In the genomic region with DNA sequence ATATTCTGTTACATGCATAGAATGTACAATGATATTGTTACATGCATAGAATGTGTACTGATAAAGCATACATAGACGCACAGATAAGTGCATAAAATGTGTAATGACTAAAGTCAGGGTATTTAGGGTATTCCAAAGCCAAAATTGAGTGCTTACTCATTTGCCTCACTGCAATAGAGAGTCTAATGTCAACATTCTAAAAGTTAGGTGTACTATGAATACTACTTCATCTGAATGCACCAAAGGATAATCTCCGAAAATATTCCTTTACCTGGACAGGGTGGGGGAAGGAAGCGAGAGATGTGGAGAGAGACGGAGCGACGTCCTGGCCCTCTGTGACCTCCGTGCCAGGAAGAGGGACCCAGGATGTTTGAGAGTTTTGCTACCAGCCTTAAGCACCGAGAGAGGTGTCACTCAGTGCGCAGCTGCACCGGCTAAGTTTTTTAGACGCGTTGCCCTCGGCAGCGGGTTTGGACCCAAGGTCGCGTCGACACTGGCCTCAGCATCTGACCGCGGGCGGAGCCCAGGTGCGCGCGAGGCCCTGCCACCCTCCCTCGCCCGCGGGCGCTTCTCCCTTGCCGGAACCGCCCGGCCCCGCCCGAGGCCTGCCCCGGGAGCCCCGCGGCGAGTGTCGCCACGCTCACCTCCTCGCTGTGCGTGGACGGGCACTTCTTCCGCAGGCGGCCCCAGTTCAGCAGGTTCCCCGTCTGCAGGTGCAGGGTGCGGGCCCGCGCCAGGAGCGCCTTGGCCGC, we compare ENCODE assay signal across 8 cellular contexts. TPM values are rescaled to one million over a fixed set of nuclear protein-coding genes. Genes with fewer than 3 reads are reported as not detected.
DNase-seq lines count a peak whose midpoint lies in the region; ATAC-seq, FAIRE-seq and TF ChIP-seq lines count a peak whose summit lies in the region.

No MANE protein-coding gene starts in this region.

- H3K9me3 Mint-ChIP-seq in astrocyte (ENCODE audit: unreplicated experiment) = peaks cover 2% of the 10 kb centered on the region

- H3K4me3 Mint-ChIP-seq in astrocyte (ENCODE audit: unreplicated experiment) = peak overlapping the region; percentile 94

- H3K36me3 Mint-ChIP-seq in astrocyte (ENCODE audit: low read depth, unreplicated experiment) = no peaks in the 10 kb centered on the region

- peaks cover 13% of the 10 kb centered on the region for H3K4me1 ChIP-seq in astrocyte (ENCODE audit: insufficient read depth, low read length)

- peak overlapping the region; percentile 72 for H2AFZ ChIP-seq in astrocyte (ENCODE audit: low read depth, low read length)

- peaks cover under 1% of the 10 kb centered on the region for H3K27me3 Mint-ChIP-seq in astrocyte (ENCODE audit: low read depth, unreplicated experiment)

- DNase-seq in SW 1271 (lab: John Stamatoyannopoulos, UW) (peak; percentile 3 to 15), astrocyte (ENCODE audit: low read depth) (no peak), iPS-NIHi11 (ENCODE audit: low spot score) (peak; percentile 60), medulla oblongata (ENCODE audit: extremely low spot score) (no peak)
- DNase-seq in stimulated activated CD4-positive, alpha-beta T cell treated with anti-CD3 and anti-CD28 coated beads, Interleukin-12 subunit alpha, Interleukin-12 subunit beta, amount 100 ng/mL, for 24 hours (ENCODE audit: low read depth in 2 of 2) = peak; percentile 17 to 33

- H4K20me1 ChIP-seq in astrocyte (ENCODE audit: insufficient read depth, low read length) = peaks cover 45% of the 10 kb centered on the region

- H3K27me3 ChIP-seq in astrocyte (ENCODE audit: insufficient read depth, low read length) = no peaks in the 10 kb centered on the region

- H3K4me2 ChIP-seq in astrocyte (ENCODE audit: low read length) = peak overlapping the region; percentile 95

- H3K4me3 ChIP-seq in astrocyte (ENCODE audit: insufficient read depth, low read depth, low read length) = peak overlapping the region; percentile 91

- no peaks in the 10 kb centered on the region for H3K36me3 ChIP-seq in astrocyte (ENCODE audit: insufficient read depth, low read length)

- H3K9ac ChIP-seq in astrocyte (ENCODE audit: low read length) = peak overlapping the region; percentile 86

- peaks cover 13% of the 10 kb centered on the region for H3K4me1 Mint-ChIP-seq in astrocyte (ENCODE audit: low read depth, unreplicated experiment)

- H3K9me3 ChIP-seq in astrocyte (ENCODE audit: insufficient read depth, low read depth, low read length) = no peaks in the 10 kb centered on the region

- H3K79me2 ChIP-seq in astrocyte (ENCODE audit: insufficient read depth, low read length) = peaks cover 54% of the 10 kb centered on the region

- TF ChIP-seq CTCF in C4-2B (conservative IDR thresholded peaks at IDR 0.05) (no peak), astrocyte (IDR thresholded peaks at IDR 0.05; ENCODE audit: insufficient read depth, low read depth, low read length) (no peak)

- FAIRE-seq in astrocyte (lab: Jason Lieb, UNC) = no peak

- peak; percentile 32 for ATAC-seq in GM19328 (IDR thresholded peaks at IDR 0.05; ENCODE audit: unreplicated experiment)
- ATAC-seq in HG03432 (IDR thresholded peaks at IDR 0.05; ENCODE audit: unreplicated experiment) = peak; percentile 47

- peak overlapping the region; percentile 86 for H3K27ac Mint-ChIP-seq in astrocyte (ENCODE audit: unreplicated experiment)

- peak overlapping the region; percentile 86 for H3K27ac ChIP-seq in C4-2B
- H3K27ac ChIP-seq in astrocyte (ENCODE audit: low read depth, low read length) = peak overlapping the region; percentile 61

RNA-seq across cellular contexts. Expression of gene GCLM, which starts 0.7 kb away (rescaled TPM):
- 27.5 TPM in 2 replicates for total RNA-seq in astrocyte

RNA-seq across cellular contexts. Expression of gene DNTTIP2, which starts 29.6 kb away (rescaled TPM):
- 47.5 and 55.3 TPM in 2 replicates for total RNA-seq in astrocyte

Comparison
In these comparisons a context has a peak if more than half of its experiments do, and no peak if none do; other contexts are left out.
1. DNase-seq: peak in SW 1271 (2 of 2), iPS-NIHi11 (single experiment) and stimulated activated CD4-positive, alpha-beta T cell treated with anti-CD3 and anti-CD28 coated beads, Interleukin-12 subunit alpha, Interleukin-12 subunit beta, amount 100 ng/mL, for 24 hours (2 of 2); none in astrocyte (single experiment) and medulla oblongata (single experiment).